15 cellular contexts compared by ENCODE assay signal in genomic region chrX:120128306-120128846, GRCh38. TPM values are rescaled to one million over a fixed set of nuclear protein-coding genes. Genes with fewer than 3 reads are reported as not detected.
"Had no signal": no experiment of that assay in that cellular context is flagged by ENCODE, and none has a peak within 500 bp of the region (broad histone marks: within the 10 kb centered on the region; RNA-seq: fewer than 3 reads in every experiment).

No MANE protein-coding gene starts in this region.

RNA-seq across cellular contexts. Expression of gene RHOXF1, which starts 12.7 kb away (rescaled TPM):
- total RNA-seq: activated B cell treated with CpG ODN at 0.5 μM for 24 hours; activated CD8-positive, alpha-beta T cell treated with anti-CD3 and anti-CD28 coated beads for 36 hours; activated T-cell treated with anti-CD3 and anti-CD28 coated beads, Interleukin-2, amount 50 U/mL, for 4 hours; astrocyte; bronchial epithelial cell; cardiac septum; cerebellum; esophagus muscularis mucosa; foreskin keratinocyte; gastrocnemius medialis; heart left ventricle had no signal
- polyA plus RNA-seq: foreskin keratinocyte had no signal

RNA-seq across cellular contexts. Expression of gene RHOXF2, which starts 30.0 kb away (rescaled TPM):
- total RNA-seq: activated B cell treated with CpG ODN at 0.5 μM for 24 hours; activated CD8-positive, alpha-beta T cell treated with anti-CD3 and anti-CD28 coated beads for 36 hours; astrocyte; bronchial epithelial cell; cardiac septum; cerebellum; endodermal cell; esophagus muscularis mucosa; foreskin keratinocyte; gastrocnemius medialis; heart left ventricle had no signal
- polyA plus RNA-seq: adipose tissue, foreskin keratinocyte, heart left ventricle had no signal

RNA-seq across cellular contexts. Expression of gene RHOXF2B, which starts 50.9 kb away (rescaled TPM):
- total RNA-seq: activated B cell treated with CpG ODN at 0.5 μM for 24 hours; activated CD8-positive, alpha-beta T cell treated with anti-CD3 and anti-CD28 coated beads for 36 hours; activated T-helper 17 cell treated with anti-CD3 and anti-CD28 coated beads, Interleukin-2, amount 50 U/mL, for 72 hours; astrocyte; bronchial epithelial cell; cardiac septum; cerebellum; endodermal cell; esophagus muscularis mucosa; foreskin keratinocyte; gastrocnemius medialis; heart left ventricle; T-helper 17 cell had no signal
- polyA plus RNA-seq: adipose tissue, foreskin keratinocyte, heart left ventricle had no signal
